ENCODE assay signal across 34 cellular contexts in genomic region chr4:61514991-61515390, GRCh38.
"Had no signal": no experiment of that assay in that cellular context is flagged by ENCODE, and none has a peak within 500 bp of the region (broad histone marks: within the 10 kb centered on the region; RNA-seq: fewer than 3 reads in every experiment).

No MANE protein-coding gene starts in this region.

- H3K4me3 Mint-ChIP-seq: activated CD4-positive, alpha-beta memory T cell treated with anti-CD3 and anti-CD28 coated beads for 36 hours; activated CD4-positive, alpha-beta T cell treated with anti-CD3 and anti-CD28 coated beads, Interleukin-2, amount 10 ng/mL, durations not matched to agents 24 days and 14 days; activated naive CD4-positive, alpha-beta T cell treated with anti-CD3 and anti-CD28 coated beads for 36 hours; activated naive CD8-positive, alpha-beta T cell treated with anti-CD3 and anti-CD28 coated beads for 36 hours; activated T-helper 1 cell treated with anti-CD3 and anti-CD28 coated beads, Interleukin-12 subunit alpha, Interleukin-12 subunit beta, Interleukin-2, Interleukin-4 antibody, amounts not matched to agents 30 ng/mL and 10 ng/mL and 1 ng/mL, durations not matched to agents 14 hours and 24 hours and 36 hours; mesothelial cell of epicardium; naive B cell; stimulated activated naive B cell treated with anti-CD40 and anti-IgM and Interleukin-4, amounts not matched to agents 10 μg/mL and 1 μg/mL and 100 μg/mL, for 72 hours had no signal

- H3K27me3 ChIP-seq: adrenal gland, body of pancreas, dorsolateral prefrontal cortex, gastrocnemius medialis, hepatocyte, ovary, right atrium auricular region, stomach, thyroid gland had no signal

- H3K4me2 ChIP-seq: hepatocyte, smooth muscle cell had no signal

- H3K79me2 ChIP-seq: hepatocyte had no signal

- H3K4me1 ChIP-seq: adrenal gland, body of pancreas, gastrocnemius medialis, psoas muscle, right atrium auricular region, thyroid gland had no signal

- H3K9me3 ChIP-seq: adrenal gland, body of pancreas, gastrocnemius medialis, ovary, stomach, thyroid gland had no signal

- H3K36me3 Mint-ChIP-seq: activated CD4-positive, alpha-beta memory T cell treated with anti-CD3 and anti-CD28 coated beads for 36 hours; activated naive CD8-positive, alpha-beta T cell treated with anti-CD3 and anti-CD28 coated beads for 36 hours; naive B cell; stimulated activated naive B cell treated with anti-CD40 and anti-IgM and Interleukin-4, amounts not matched to agents 10 μg/mL and 1 μg/mL and 100 μg/mL, for 72 hours had no signal

- ATAC-seq: activated CD4-positive, CD25-positive, alpha-beta regulatory T cell treated with anti-CD3 and anti-CD28 coated beads, Interleukin-2, amount 50 U/mL, for 24 hours; body of pancreas; gastrocnemius medialis; left cardiac atrium; left ventricle myocardium superior; psoas muscle; stimulated activated naive B cell treated with anti-CD40 and anti-IgM and Interleukin-4, amounts not matched to agents 10 μg/mL and 1 μg/mL and 100 μg/mL, for 72 hours had no signal

- H3K27ac Mint-ChIP-seq: activated CD4-positive, alpha-beta memory T cell treated with anti-CD3 and anti-CD28 coated beads for 36 hours; activated CD4-positive, alpha-beta T cell treated with anti-CD3 and anti-CD28 coated beads, Interleukin-2, amount 10 ng/mL, durations not matched to agents 24 days and 14 days; activated naive CD4-positive, alpha-beta T cell treated with anti-CD3 and anti-CD28 coated beads for 36 hours; activated naive CD8-positive, alpha-beta T cell treated with anti-CD3 and anti-CD28 coated beads for 36 hours; activated T-helper 1 cell treated with anti-CD3 and anti-CD28 coated beads, Interleukin-12 subunit alpha, Interleukin-12 subunit beta, Interleukin-2, Interleukin-4 antibody, amounts not matched to agents 30 ng/mL and 10 ng/mL and 1 ng/mL, durations not matched to agents 14 hours and 24 hours and 36 hours; mesothelial cell of epicardium; stimulated activated naive B cell treated with anti-CD40 and anti-IgM and Interleukin-4, amounts not matched to agents 10 μg/mL and 1 μg/mL and 100 μg/mL, for 72 hours had no signal

- H3K27ac ChIP-seq: adrenal gland, body of pancreas, coronary artery, dorsolateral prefrontal cortex, gastrocnemius medialis, hepatocyte, ovary, psoas muscle, right atrium auricular region, thyroid gland had no signal

- H3K27me3 Mint-ChIP-seq: activated CD4-positive, alpha-beta memory T cell treated with anti-CD3 and anti-CD28 coated beads for 36 hours; activated CD4-positive, alpha-beta T cell treated with anti-CD3 and anti-CD28 coated beads, Interleukin-2, amount 10 ng/mL, durations not matched to agents 24 days and 14 days; activated naive CD8-positive, alpha-beta T cell treated with anti-CD3 and anti-CD28 coated beads for 36 hours; naive B cell; stimulated activated naive B cell treated with anti-CD40 and anti-IgM and Interleukin-4, amounts not matched to agents 10 μg/mL and 1 μg/mL and 100 μg/mL, for 72 hours had no signal

- H3K4me3 ChIP-seq: adrenal gland, body of pancreas, coronary artery, dorsolateral prefrontal cortex, gastrocnemius medialis, hepatocyte, ovary, psoas muscle, right atrium auricular region, smooth muscle cell, stomach, thyroid gland had no signal

- DNase-seq: activated CD4-positive, alpha-beta memory T cell treated with anti-CD3 and anti-CD28 coated beads for 36 hours; activated CD4-positive, alpha-beta T cell treated with anti-CD3 and anti-CD28 coated beads, Interleukin-2, amount 10 ng/mL, durations not matched to agents 24 days and 14 days; activated CD8-positive, alpha-beta memory T cell treated with anti-CD3 and anti-CD28 coated beads, Interleukin-2, amount 50 U/mL, for 4 hours; activated effector memory CD4-positive, alpha-beta T cell treated with anti-CD3 and anti-CD28 coated beads, Interleukin-2, amount 50 U/mL, for 16 hours; activated naive CD4-positive, alpha-beta T cell treated with anti-CD3 and anti-CD28 coated beads for 36 hours; activated naive CD8-positive, alpha-beta T cell treated with anti-CD3 and anti-CD28 coated beads for 36 hours; activated T-cell treated with anti-CD3 and anti-CD28 coated beads, Interleukin-2, amount 50 U/mL, for 1 hour; adrenal gland; aorta; body of pancreas; dorsolateral prefrontal cortex; effector memory CD4-positive, alpha-beta T cell; erythroblast; gastrocnemius medialis; glutamatergic neuron; left cardiac atrium; left ventricle myocardium superior; naive B cell; ovary; psoas muscle; stimulated activated CD4-positive, alpha-beta T cell treated with anti-CD3 and anti-CD28 coated beads, Interleukin-1b, Interleukin-23, amount 100 ng/mL, for 48 hours; stimulated activated CD4-positive, alpha-beta T cell treated with anti-CD3 and anti-CD28 coated beads, Interleukin-4, amount 100 ng/mL, for 4 hours; stimulated activated CD8-positive, alpha-beta memory T cell treated with anti-CD3 and anti-CD28 coated beads, Interleukin-4, amount 100 ng/mL, for 48 hours; stimulated activated naive B cell treated with anti-CD40 and anti-IgM and Interleukin-4, amounts not matched to agents 10 μg/mL and 1 μg/mL and 100 μg/mL, for 72 hours; stomach; thyroid gland had no signal

- H3K36me3 ChIP-seq: adrenal gland, gastrocnemius medialis, ovary, right atrium auricular region, stomach, thyroid gland had no signal

- H3K4me1 Mint-ChIP-seq: activated CD4-positive, alpha-beta T cell treated with anti-CD3 and anti-CD28 coated beads, Interleukin-2, amount 10 ng/mL, durations not matched to agents 24 days and 14 days; activated naive CD8-positive, alpha-beta T cell treated with anti-CD3 and anti-CD28 coated beads for 36 hours; naive B cell; stimulated activated naive B cell treated with anti-CD40 and anti-IgM and Interleukin-4, amounts not matched to agents 10 μg/mL and 1 μg/mL and 100 μg/mL, for 72 hours had no signal

- H3K9me3 Mint-ChIP-seq: activated CD4-positive, alpha-beta T cell treated with anti-CD3 and anti-CD28 coated beads, Interleukin-2, amount 10 ng/mL, durations not matched to agents 24 days and 14 days; activated naive CD4-positive, alpha-beta T cell treated with anti-CD3 and anti-CD28 coated beads for 36 hours; activated T-helper 1 cell treated with anti-CD3 and anti-CD28 coated beads, Interleukin-12 subunit alpha, Interleukin-12 subunit beta, Interleukin-2, Interleukin-4 antibody, amounts not matched to agents 30 ng/mL and 10 ng/mL and 1 ng/mL, durations not matched to agents 14 hours and 24 hours and 36 hours had no signal

- FAIRE-seq: keratinocyte had no signal
